ENCODE assay signal across 8 cellular contexts in the genomic region with DNA sequence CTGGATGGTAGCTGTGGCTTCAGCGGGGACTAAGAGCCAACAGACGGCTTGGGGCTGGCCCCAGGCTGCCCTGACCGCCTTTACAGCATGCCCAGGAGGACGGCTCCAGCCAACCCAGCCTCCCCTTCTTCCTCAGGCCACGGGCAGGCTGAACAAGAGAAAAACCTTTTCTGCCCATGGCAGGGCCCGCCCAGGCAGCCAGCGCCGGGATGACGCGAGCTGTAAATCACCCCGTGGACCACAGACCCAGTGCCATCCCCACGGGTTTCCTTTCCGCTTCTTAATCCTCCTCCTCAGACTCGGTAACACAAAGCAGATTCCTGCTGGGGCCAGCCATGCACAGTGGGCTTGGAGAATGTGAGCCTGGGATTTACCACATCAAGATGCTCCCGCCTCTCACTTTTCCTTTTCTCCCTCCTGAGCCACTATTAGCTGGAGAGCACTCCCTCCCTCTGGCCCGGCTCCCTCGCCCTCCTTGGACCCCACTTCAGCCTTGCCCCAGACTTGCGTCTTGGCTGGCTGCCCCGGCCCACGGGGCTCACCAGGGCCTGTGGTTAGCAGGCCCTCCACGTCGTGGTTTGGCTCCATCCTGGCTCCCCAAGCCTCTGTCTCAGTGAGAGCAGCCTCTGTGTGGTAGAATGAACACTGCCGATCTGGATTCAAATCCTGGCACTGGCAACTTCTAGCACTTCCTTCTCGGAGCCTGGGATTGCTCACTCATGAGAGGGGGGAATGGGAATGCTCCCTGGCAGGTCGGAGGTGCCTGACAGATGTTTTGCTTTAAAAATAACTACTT. TPM values are rescaled to one million over a fixed set of nuclear protein-coding genes. Genes with fewer than 3 reads are reported as not detected.
DNase-seq lines count a peak whose midpoint lies in the region; ATAC-seq, FAIRE-seq and TF ChIP-seq lines count a peak whose summit lies in the region.
"Had no signal": no experiment of that assay in that cellular context is flagged by ENCODE, and none has a peak within 500 bp of the region (broad histone marks: within the 10 kb centered on the region; RNA-seq: fewer than 3 reads in every experiment).

No MANE protein-coding gene starts in this region.

- H3K27ac ChIP-seq in right cardiac atrium (ENCODE audit: low read length), result peak overlapping the region; percentile 87
- H3K27ac ChIP-seq in small intestine (ENCODE audit: low read depth in 1 of 2, low read length in 1 of 2), result no peak overlapping the region

- POLR2A ChIA-PET in activated CD8-positive, alpha-beta T cell treated with anti-CD3 and anti-CD28 coated beads, Interleukin-2, amount 10 ng/mL, durations not matched to agents 7 days and 5 days (lab: Charles Lee), result no interaction called here

- ATAC-seq in activated CD8-positive, alpha-beta T cell treated with anti-CD3 and anti-CD28 coated beads, Interleukin-2, amount 10 ng/mL, durations not matched to agents 7 days and 5 days, result peak; percentile 47
- peak; percentile 50 to 68 for ATAC-seq in right cardiac atrium
- ATAC-seq in stimulated activated naive CD8-positive, alpha-beta T cell treated with anti-CD3 and anti-CD28 coated beads, Interleukin-15, amount 100 ng/mL, for 72 hours, result peak; percentile 72

- TF ChIP-seq POLR2A in H54 (IDR thresholded peaks at IDR 0.05; ENCODE audit: low read depth, low read length), result no peak

- H3K4me1 Mint-ChIP-seq in activated CD8-positive, alpha-beta T cell treated with anti-CD3 and anti-CD28 coated beads, Interleukin-2, amount 10 ng/mL, durations not matched to agents 7 days and 5 days (ENCODE audit: low read depth), result peaks cover 13% of the 10 kb centered on the region
- peaks cover 17% of the 10 kb centered on the region for H3K4me1 Mint-ChIP-seq in stimulated activated naive CD8-positive, alpha-beta T cell treated with anti-CD3 and anti-CD28 coated beads, Interleukin-15, amount 100 ng/mL, for 72 hours

- intact Hi-C loops in right cardiac atrium (cut with DNase I), result no loop called here

- DNase-seq in H54 (ENCODE audit: insufficient read length, low spot score), result peak; percentile 83
- DNase-seq in activated CD8-positive, alpha-beta T cell treated with anti-CD3 and anti-CD28 coated beads, Interleukin-2, amount 10 ng/mL, durations not matched to agents 7 days and 5 days, result peak; percentile 34
- DNase-seq in right cardiac atrium, result peak; percentile 73 to 92 (median 91)
- peak in 1 of 2 donors; percentile 29 for DNase-seq in stimulated activated naive CD8-positive, alpha-beta T cell treated with anti-CD3 and anti-CD28 coated beads, Interleukin-15, amount 100 ng/mL, for 72 hours
- no peak for DNase-seq in NCI-H2196 treated with DMSO at 0.1 percent for 48 hours (lab: John Stamatoyannopoulos, UW; ENCODE audit: unreplicated experiment)
- DNase-seq in small intestine, result no peak
- no peak for DNase-seq in GF-D8 (lab: John Stamatoyannopoulos, UW)

- H3K9me3 Mint-ChIP-seq in activated CD8-positive, alpha-beta T cell treated with anti-CD3 and anti-CD28 coated beads, Interleukin-2, amount 10 ng/mL, durations not matched to agents 7 days and 5 days (ENCODE audit: insufficient read depth), result no peaks in the 10 kb centered on the region
- no peaks in the 10 kb centered on the region for H3K9me3 Mint-ChIP-seq in stimulated activated naive CD8-positive, alpha-beta T cell treated with anti-CD3 and anti-CD28 coated beads, Interleukin-15, amount 100 ng/mL, for 72 hours
- H3K9me3 Mint-ChIP-seq: activated T-helper 2 cell treated with anti-CD3 and anti-CD28 coated beads, Interferon-gamma antibody, Interleukin-2, Interleukin-4, amounts not matched to agents 10 μg/mL and 5 μg/mL and 100 μg/mL, durations not matched to agents 14 hours and 24 hours and 36 hours had no signal

- peaks cover 6% of the 10 kb centered on the region for H3K27me3 Mint-ChIP-seq in activated CD8-positive, alpha-beta T cell treated with anti-CD3 and anti-CD28 coated beads, Interleukin-2, amount 10 ng/mL, durations not matched to agents 7 days and 5 days (ENCODE audit: low read depth)
- peaks cover 19% of the 10 kb centered on the region for H3K27me3 Mint-ChIP-seq in stimulated activated naive CD8-positive, alpha-beta T cell treated with anti-CD3 and anti-CD28 coated beads, Interleukin-15, amount 100 ng/mL, for 72 hours

- no peaks in the 10 kb centered on the region for H3K36me3 ChIP-seq in small intestine (ENCODE audit: control insufficient read depth in 2 of 2, insufficient read depth in 2 of 2, low read length in 2 of 2)

- H3K4me3 ChIP-seq in right cardiac atrium (ENCODE audit: low read length) (no peak overlapping the region), small intestine (ENCODE audit: low read depth in 1 of 2, low read length in 2 of 2) (no peak overlapping the region)

- H3K4me1 ChIP-seq in right cardiac atrium (ENCODE audit: control insufficient read depth, insufficient read depth, low read length) (peaks cover 14% of the 10 kb centered on the region), small intestine (ENCODE audit: control insufficient read depth in 2 of 2, insufficient read depth in 1 of 2, low read depth in 1 of 2, low read length in 1 of 2) (no peaks in the 10 kb centered on the region)

- no peaks in the 10 kb centered on the region for H3K36me3 Mint-ChIP-seq in activated CD8-positive, alpha-beta T cell treated with anti-CD3 and anti-CD28 coated beads, Interleukin-2, amount 10 ng/mL, durations not matched to agents 7 days and 5 days (ENCODE audit: low read depth)

- no peak overlapping the region for H3K4me3 Mint-ChIP-seq in activated CD8-positive, alpha-beta T cell treated with anti-CD3 and anti-CD28 coated beads, Interleukin-2, amount 10 ng/mL, durations not matched to agents 7 days and 5 days
- H3K4me3 Mint-ChIP-seq in stimulated activated naive CD8-positive, alpha-beta T cell treated with anti-CD3 and anti-CD28 coated beads, Interleukin-15, amount 100 ng/mL, for 72 hours, result peak overlapping the region in 1 of 2 donors; percentile 30

- H3K9me3 ChIP-seq in right cardiac atrium (ENCODE audit: control insufficient read depth, low read length), result no peaks in the 10 kb centered on the region
- no peaks in the 10 kb centered on the region for H3K9me3 ChIP-seq in small intestine (ENCODE audit: control insufficient read depth, low read depth)

- CTCF ChIA-PET in activated CD8-positive, alpha-beta T cell treated with anti-CD3 and anti-CD28 coated beads, Interleukin-2, amount 10 ng/mL, durations not matched to agents 7 days and 5 days (lab: Charles Lee), result interaction anchor here (0.6 to 1.9 kb wide), 3 partner anchors 13 to 105 kb away, joined by 3 to 6 read pairs (median 3); no protein-coding TSS in a partner anchor

- H3K27ac Mint-ChIP-seq in activated CD8-positive, alpha-beta T cell treated with anti-CD3 and anti-CD28 coated beads, Interleukin-2, amount 10 ng/mL, durations not matched to agents 7 days and 5 days, result no peak overlapping the region
- no peak overlapping the region for H3K27ac Mint-ChIP-seq in stimulated activated naive CD8-positive, alpha-beta T cell treated with anti-CD3 and anti-CD28 coated beads, Interleukin-15, amount 100 ng/mL, for 72 hours
- H3K27ac Mint-ChIP-seq: activated T-helper 2 cell treated with anti-CD3 and anti-CD28 coated beads, Interferon-gamma antibody, Interleukin-2, Interleukin-4, amounts not matched to agents 10 μg/mL and 5 μg/mL and 100 μg/mL, durations not matched to agents 14 hours and 24 hours and 36 hours had no signal

- FAIRE-seq in H54 (lab: Jason Lieb, UNC) (no peak), small intestine (lab: Jason Lieb, UNC) (no peak)

- H3K27me3 ChIP-seq in right cardiac atrium (ENCODE audit: control insufficient read depth, insufficient read depth) (no peaks in the 10 kb centered on the region), small intestine (ENCODE audit: control insufficient read depth in 2 of 2, insufficient read depth in 2 of 2, low read length in 2 of 2) (no peaks in the 10 kb centered on the region)

- 54% methylated on average over 25 of the region's 25 CpGs for WGBS in right cardiac atrium
- whole genome bisulfite sequencing in small intestine, 3 donors, result 59 to 80% (median 76%) methylated on average over 23 to 25 of the region's 25 CpGs

RNA-seq across cellular contexts. Expression of a gene that starts 31.4 kb away (rescaled TPM):
- total RNA-seq in activated CD8-positive, alpha-beta T cell treated with anti-CD3 and anti-CD28 coated beads, Interleukin-2, amount 10 ng/mL, durations not matched to agents 7 days and 5 days, result under 1 TPM; 0.11 to 0.13 TPM
- 10 to 100 TPM; 35.7 to 55.5 (median 45.7) TPM for total RNA-seq in right cardiac atrium
- polyA plus RNA-seq in right cardiac atrium, result 57.8 TPM
- 10 to 100 TPM in 1 of 3 donors, 1 to 10 TPM in 2; 1.6 to 18.4 (median 3.2) TPM for polyA plus RNA-seq in small intestine

Comparison
In these comparisons a context has a peak if more than half of its experiments do, and no peak if none do; other contexts are left out.
1. DNase-seq: peak in H54 (single experiment), activated CD8-positive, alpha-beta T cell treated with anti-CD3 and anti-CD28 coated beads, Interleukin-2, amount 10 ng/mL, durations not matched to agents 7 days and 5 days (single experiment) and right cardiac atrium (3 of 3); none in NCI-H2196 treated with DMSO at 0.1 percent for 48 hours (single experiment), small intestine (single experiment) and GF-D8 (single experiment).
2. RNA of a gene that starts 31.4 kb away (total RNA-seq): 35.7 to 55.5 TPM in right cardiac atrium; 0.11 to 0.13 TPM in activated CD8-positive, alpha-beta T cell treated with anti-CD3 and anti-CD28 coated beads, Interleukin-2, amount 10 ng/mL, durations not matched to agents 7 days and 5 days; every median in the first group is over 10 times any median in the second.
3. Peak in every context shown above with its lines, with median percentiles within 50 percentile points of each other: ATAC-seq.